Comparison of ENCODE assay signal across 1 cellular context in genomic region chr9:112382501-112383364, GRCh38.
A peak's percentile ranks its signal among the peaks of the same experiment; 100 is the strongest.
TF ChIP-seq lines count a peak whose summit lies in the region.

No MANE protein-coding gene starts in this region.

TF ChIP-seq in liver, 16 proteins besides CTCF, POLR2A, EP300 and RAD21:
- peak; percentile 85 to 88 for TF ChIP-seq RXRA (IDR thresholded peaks at IDR 0.05)
- peak; percentile 41 for TF ChIP-seq HNF4G (IDR thresholded peaks at IDR 0.05)
- TF ChIP-seq GABPA (IDR thresholded peaks at IDR 0.05 in 1 of 2, conservative IDR thresholded peaks at IDR 0.05 in 1 of 2): no peak
- TF ChIP-seq EGR1 (IDR thresholded peaks at IDR 0.05; ENCODE audit: low read depth in 2 of 2): no peak
- TF ChIP-seq YY1 (IDR thresholded peaks at IDR 0.05): no peak
- TF ChIP-seq TAF1 (conservative IDR thresholded peaks at IDR 0.05): no peak
- TF ChIP-seq JUND (IDR thresholded peaks at IDR 0.05): peak; percentile 50 to 55
- TF ChIP-seq NR2F2 (IDR thresholded peaks at IDR 0.05): peak; percentile 91
- peak; percentile 55 for TF ChIP-seq SP1 (IDR thresholded peaks at IDR 0.05)
- TF ChIP-seq ZBTB33 (IDR thresholded peaks at IDR 0.05): no peak
- TF ChIP-seq FOXA2 (IDR thresholded peaks at IDR 0.05): no peak
- no peak for TF ChIP-seq FOXA1 (IDR thresholded peaks at IDR 0.05)
- TF ChIP-seq ATF3 (IDR thresholded peaks at IDR 0.05): no peak
- TF ChIP-seq REST (IDR thresholded peaks at IDR 0.05): no peak
- peak; percentile 72 to 80 for TF ChIP-seq HNF4A (conservative IDR thresholded peaks at IDR 0.05)
- no peak for TF ChIP-seq MAX (IDR thresholded peaks at IDR 0.05)
